In genomic region chr9:118325757-118326156, GRCh38 we compare ENCODE assay signal across 7 cellular contexts.
"Had no signal": no experiment of that assay in that cellular context is flagged by ENCODE, and none has a peak within 500 bp of the region (broad histone marks: within the 10 kb centered on the region; RNA-seq: fewer than 3 reads in every experiment).

No MANE protein-coding gene starts in this region.

- DNase-seq: H7, HFFc6, IMR-90, KG1 had no signal

- ATAC-seq: GM23338, HCT116, K562 had no signal
